ENCODE assay signal across 19 cellular contexts in genomic region chr1:246267426-246267825, GRCh38.
DNase-seq lines count a peak whose midpoint lies in the region; ATAC-seq, FAIRE-seq and TF ChIP-seq lines count a peak whose summit lies in the region.
"Had no signal": no experiment of that assay in that cellular context is flagged by ENCODE, and none has a peak within 500 bp of the region (broad histone marks: within the 10 kb centered on the region; RNA-seq: fewer than 3 reads in every experiment).

No MANE protein-coding gene starts in this region.

- H2AFZ ChIP-seq in astrocyte (ENCODE audit: low read depth, low read length): no peak overlapping the region
- H2AFZ ChIP-seq in smooth muscle cell (ENCODE audit: low read depth): no peak overlapping the region

- H2BK5ac ChIP-seq in mesendoderm (ENCODE audit: low read length): no peak overlapping the region

- peak overlapping the region; percentile 39 for H3K18ac ChIP-seq in mesendoderm (ENCODE audit: low read length)

- no peak overlapping the region for H2BK120ac ChIP-seq in mesendoderm (ENCODE audit: low read depth, low read length)

- H3K36me3 Mint-ChIP-seq in astrocyte (ENCODE audit: low read depth, unreplicated experiment): peaks cover 4% of the 10 kb centered on the region

- H2BK15ac ChIP-seq in mesendoderm (replicated peaks; ENCODE audit: low read depth): no peak overlapping the region

- H3K4me1 ChIP-seq in HUES48 (ENCODE audit: control insufficient read depth, insufficient read depth, low read length): peaks cover 19% of the 10 kb centered on the region
- H3K4me1 ChIP-seq in astrocyte (ENCODE audit: insufficient read depth, low read length): no peaks in the 10 kb centered on the region
- peaks cover 6% of the 10 kb centered on the region for H3K4me1 ChIP-seq in mesendoderm (ENCODE audit: control insufficient read depth, low read depth, low read length)
- peaks cover 19% of the 10 kb centered on the region for H3K4me1 ChIP-seq in smooth muscle cell (ENCODE audit: low read depth)
- no peaks in the 10 kb centered on the region for H3K4me1 ChIP-seq in heart right ventricle

- H4K20me1 ChIP-seq in astrocyte (ENCODE audit: insufficient read depth, low read length): no peaks in the 10 kb centered on the region
- no peaks in the 10 kb centered on the region for H4K20me1 ChIP-seq in smooth muscle cell (ENCODE audit: low read depth)

- no peak overlapping the region for H3K56ac ChIP-seq in mesendoderm (ENCODE audit: low read length)

- peaks cover 19% of the 10 kb centered on the region for H3K4me1 Mint-ChIP-seq in astrocyte (ENCODE audit: low read depth, unreplicated experiment)
- H3K4me1 Mint-ChIP-seq: B cell had no signal

- no peak overlapping the region for H3K9ac ChIP-seq in HUES48 (ENCODE audit: low read depth, low read length)
- no peak overlapping the region for H3K9ac ChIP-seq in astrocyte (ENCODE audit: low read length)
- H3K9ac ChIP-seq in mesendoderm (ENCODE audit: low read length): no peak overlapping the region
- H3K9ac ChIP-seq in smooth muscle cell (ENCODE audit: low read depth): peak overlapping the region; percentile 82

- intact Hi-C loops in heart right ventricle (cut with DNase I): no loop called here

- no peak overlapping the region for H3K4ac ChIP-seq in mesendoderm (ENCODE audit: low read depth, low read length)

- peaks cover 2% of the 10 kb centered on the region for H3F3A ChIP-seq in smooth muscle cell (ENCODE audit: low read depth)

- DNase-seq in astrocyte (ENCODE audit: low read depth) (no peak), mesendoderm (peak; percentile 90), smooth muscle cell (lab: John Stamatoyannopoulos, UW; ENCODE audit: unreplicated experiment) (no peak), NOMO-1 treated with DMSO at 0.1 percent for 48 hours (lab: John Stamatoyannopoulos, UW; ENCODE audit: unreplicated experiment) (no peak), heart right ventricle (no peak)
- DNase-seq: C1 segment of cervical spinal cord; CD4-positive, alpha-beta T cell; DMS153; DMS79 treated with DMSO at 0.1 percent for 48 hours; EL; HCEC 1CT; HFFc6; IMR-90 had no signal

- H3K36me3 ChIP-seq in HUES48 (ENCODE audit: control insufficient read depth, insufficient read depth, low read length): no peaks in the 10 kb centered on the region
- H3K36me3 ChIP-seq in astrocyte (ENCODE audit: insufficient read depth, low read length): no peaks in the 10 kb centered on the region
- H3K36me3 ChIP-seq in mesendoderm (ENCODE audit: control insufficient read depth, insufficient read depth, low read length): no peaks in the 10 kb centered on the region
- no peaks in the 10 kb centered on the region for H3K36me3 ChIP-seq in smooth muscle cell (ENCODE audit: low read depth)
- H3K36me3 ChIP-seq in heart right ventricle: no peaks in the 10 kb centered on the region

- no peak overlapping the region for H4K8ac ChIP-seq in mesendoderm (ENCODE audit: low read depth, low read length)

- no CpG with 5 or more reads among the region's 3 CpGs for WGBS in mesendoderm (ENCODE audit: extremely low coverage, insufficient coverage, low lambda C conversion rate)
- WGBS in smooth muscle cell (ENCODE audit: low lambda C conversion rate): 21% methylated on average over 3 of the region's 3 CpGs
- WGBS in heart right ventricle, 2 donors: 79 to 81% methylated on average over 3 of the region's 3 CpGs

- H2AK5ac ChIP-seq in mesendoderm (ENCODE audit: low read length): no peak overlapping the region

- no peak overlapping the region for H3K4me3 Mint-ChIP-seq in astrocyte (ENCODE audit: unreplicated experiment)
- H3K4me3 Mint-ChIP-seq: B cell; CD4-positive, alpha-beta T cell; HFFc6 had no signal

- peak overlapping the region; percentile 56 for H3K27ac Mint-ChIP-seq in astrocyte (ENCODE audit: unreplicated experiment)
- H3K27ac Mint-ChIP-seq: B cell; CD4-positive, alpha-beta T cell; HFFc6 had no signal

- H3K79me2 ChIP-seq in astrocyte (ENCODE audit: insufficient read depth, low read length): no peaks in the 10 kb centered on the region
- H3K79me2 ChIP-seq in mesendoderm (ENCODE audit: control insufficient read depth, insufficient read depth, low read length): no peaks in the 10 kb centered on the region
- H3K79me2 ChIP-seq in smooth muscle cell (ENCODE audit: low read depth): peaks cover 7% of the 10 kb centered on the region

- no peaks in the 10 kb centered on the region for H3K27me3 Mint-ChIP-seq in astrocyte (ENCODE audit: low read depth, unreplicated experiment)
- H3K27me3 Mint-ChIP-seq: B cell; CD4-positive, alpha-beta T cell had no signal

- H3K9me3 Mint-ChIP-seq in astrocyte (ENCODE audit: unreplicated experiment): no peaks in the 10 kb centered on the region
- H3K9me3 Mint-ChIP-seq: HFFc6 had no signal

- no peaks in the 10 kb centered on the region for H3K9me3 ChIP-seq in HUES48 (ENCODE audit: control insufficient read depth, insufficient read depth, low read length)
- H3K9me3 ChIP-seq in astrocyte (ENCODE audit: insufficient read depth, low read depth, low read length): no peaks in the 10 kb centered on the region
- H3K9me3 ChIP-seq in smooth muscle cell (replicated peaks; ENCODE audit: low read depth): no peaks in the 10 kb centered on the region
- no peaks in the 10 kb centered on the region for H3K9me3 ChIP-seq in heart right ventricle

- H3K23ac ChIP-seq in mesendoderm (ENCODE audit: low read length): no peak overlapping the region

- no peak overlapping the region for H4K5ac ChIP-seq in mesendoderm (ENCODE audit: low read length)

- H3K27ac ChIP-seq in HUES48 (ENCODE audit: low read depth, low read length): peak overlapping the region; percentile 82
- no peak overlapping the region for H3K27ac ChIP-seq in astrocyte (ENCODE audit: low read depth, low read length)
- H3K27ac ChIP-seq in mesendoderm (ENCODE audit: low read depth, low read length): peak overlapping the region; percentile 67
- peak overlapping the region; percentile 93 for H3K27ac ChIP-seq in smooth muscle cell (ENCODE audit: low read depth)
- no peak overlapping the region for H3K27ac ChIP-seq in heart right ventricle

- no peaks in the 10 kb centered on the region for H3K79me1 ChIP-seq in mesendoderm (ENCODE audit: low read length)

- H3K4me3 ChIP-seq in HUES48 (ENCODE audit: low read depth, low read length): no peak overlapping the region
- no peak overlapping the region for H3K4me3 ChIP-seq in astrocyte (ENCODE audit: insufficient read depth, low read depth, low read length)
- H3K4me3 ChIP-seq in mesendoderm (ENCODE audit: low read length): no peak overlapping the region
- no peak overlapping the region for H3K4me3 ChIP-seq in smooth muscle cell
- H3K4me3 ChIP-seq in heart right ventricle: no peak overlapping the region

- TF ChIP-seq CTCF in astrocyte (IDR thresholded peaks at IDR 0.05; ENCODE audit: insufficient read depth, low read depth, low read length) (no peak), smooth muscle cell (IDR thresholded peaks at IDR 0.05; ENCODE audit: borderline replicate concordance, insufficient read depth, poor library complexity, severe bottlenecking) (no peak), heart right ventricle (IDR thresholded peaks at IDR 0.05) (no peak)

- H3K27me3 ChIP-seq in HUES48 (ENCODE audit: control insufficient read depth, insufficient read depth, low read length) (no peaks in the 10 kb centered on the region), astrocyte (ENCODE audit: insufficient read depth, low read length) (no peaks in the 10 kb centered on the region), mesendoderm (ENCODE audit: insufficient read depth, low read length, poor library complexity) (no peaks in the 10 kb centered on the region), smooth muscle cell (ENCODE audit: low read depth) (no peaks in the 10 kb centered on the region), heart right ventricle (no peaks in the 10 kb centered on the region)

- ATAC-seq in GM21360 (IDR thresholded peaks at IDR 0.05; ENCODE audit: unreplicated experiment) (no peak), heart right ventricle (no peak)

- H3K4me2 ChIP-seq in astrocyte (ENCODE audit: low read length): no peak overlapping the region
- no peak overlapping the region for H3K4me2 ChIP-seq in mesendoderm (ENCODE audit: low read length)
- H3K4me2 ChIP-seq in smooth muscle cell: peak overlapping the region; percentile 63

- FAIRE-seq in astrocyte (lab: Jason Lieb, UNC): no peak
- FAIRE-seq: G401.6, GM12891, HTR-8/SVneo had no signal

Comparison
In these comparisons a context has a peak if more than half of its experiments do, and no peak if none do; other contexts are left out.
1. H3K27ac ChIP-seq: peak in HUES48 (single experiment), mesendoderm (single experiment) and smooth muscle cell (single experiment); none in astrocyte (single experiment) and heart right ventricle (0 of 10).